9 cellular contexts compared by ENCODE assay signal in the genomic region with DNA sequence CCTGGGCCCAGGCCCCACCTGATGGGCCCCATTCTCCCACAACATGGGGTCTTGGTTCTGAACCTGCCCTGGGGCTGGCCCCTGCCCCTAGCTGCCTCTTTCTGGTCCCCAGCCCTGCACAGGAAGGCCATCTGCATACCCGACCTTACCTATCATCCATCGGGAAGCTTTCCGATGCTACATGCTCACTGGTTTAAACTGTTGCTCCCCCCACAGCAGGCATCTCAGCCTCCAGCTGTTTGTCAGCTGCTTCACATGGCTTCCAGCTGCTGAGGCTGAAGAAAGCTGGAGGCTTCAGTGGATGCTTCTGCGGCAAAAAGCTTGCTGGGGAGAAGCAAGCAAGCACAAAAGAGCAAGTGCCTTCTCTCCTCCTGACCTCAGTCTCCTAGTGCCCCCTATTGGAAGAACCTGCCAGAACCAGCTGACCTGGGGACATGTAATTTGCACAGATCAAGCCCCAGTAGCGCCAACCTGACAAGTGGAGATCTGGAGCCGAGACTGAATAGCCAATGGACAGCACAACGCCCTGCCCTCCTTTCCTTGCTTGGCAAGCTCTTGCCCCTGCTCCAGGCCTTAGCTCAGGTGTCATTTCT. TPM values are rescaled to one million over a fixed set of nuclear protein-coding genes. Genes with fewer than 3 reads are reported as not detected.
A peak's percentile ranks its signal among the peaks of the same experiment; 100 is the strongest.
DNase-seq lines count a peak whose midpoint lies in the region; ATAC-seq lines count a peak whose summit lies in the region.
"Had no signal": no experiment of that assay in that cellular context is flagged by ENCODE, and none has a peak within 500 bp of the region (broad histone marks: within the 10 kb centered on the region; RNA-seq: fewer than 3 reads in every experiment).

No MANE protein-coding gene starts in this region.

- H3K36me3 Mint-ChIP-seq in T-helper 17 cell (ENCODE audit: low read depth): peaks cover 6% of the 10 kb centered on the region
- H3K36me3 Mint-ChIP-seq in CD8-positive, alpha-beta memory T cell: no peaks in the 10 kb centered on the region

- POLR2A ChIA-PET in CD8-positive, alpha-beta memory T cell (lab: Charles Lee): no interaction called here

- peak overlapping the region; percentile 71 for H3K27ac Mint-ChIP-seq in T-helper 17 cell
- H3K27ac Mint-ChIP-seq in CD8-positive, alpha-beta memory T cell: peak overlapping the region in 2 of 8 donors; percentile 13 to 86

- peaks cover 10% of the 10 kb centered on the region for H3K27me3 Mint-ChIP-seq in T-helper 17 cell
- H3K27me3 Mint-ChIP-seq in CD8-positive, alpha-beta memory T cell: peaks cover 1 to 13% of the 10 kb centered on the region in 2 donors

- no peak overlapping the region for H3K4me3 Mint-ChIP-seq in T-helper 17 cell
- no peak overlapping the region for H3K4me3 Mint-ChIP-seq in CD8-positive, alpha-beta memory T cell

- H3K4me1 ChIP-seq in subcutaneous abdominal adipose tissue (ENCODE audit: control insufficient read depth in 5 of 5, insufficient read depth in 5 of 5, low read length in 5 of 5): peaks cover 32 to 80% (median 73%) of the 10 kb centered on the region in 5 donors
- H3K4me1 ChIP-seq in CD8-positive, alpha-beta memory T cell (ENCODE audit: insufficient read depth, low read length): peaks cover 18% of the 10 kb centered on the region
- H3K4me1 ChIP-seq: Caco-2 had no signal

- CTCF ChIA-PET in CD8-positive, alpha-beta memory T cell (lab: Charles Lee): interaction anchor here (1.1 to 6.4 kb wide), 3 partner anchors 11 to 219 kb away, joined by 4 to 55 read pairs (median 8); no protein-coding TSS in a partner anchor

- DNase-seq in NCI-H82 (lab: John Stamatoyannopoulos, UW): peak; percentile 57
- DNase-seq in NCI-H82 treated with DMSO at 0.1 percent for 48 hours (lab: John Stamatoyannopoulos, UW; ENCODE audit: unreplicated experiment): no peak
- DNase-seq in T-helper 17 cell: no peak
- no peak for DNase-seq in left cardiac atrium
- no peak for DNase-seq in CD8-positive, alpha-beta memory T cell
- no peak for DNase-seq in stimulated activated CD4-positive, alpha-beta T cell treated with anti-CD3 and anti-CD28 coated beads, Interleukin-15, amount 100 ng/mL, for 24 hours
- no peak for DNase-seq in T1000 (lab: John Stamatoyannopoulos, UW)

- H3K4me3 ChIP-seq in subcutaneous abdominal adipose tissue (ENCODE audit: low read depth in 1 of 5, low read length in 5 of 5): peak overlapping the region in 1 of 5 donors; percentile 13
- no peak overlapping the region for H3K4me3 ChIP-seq in CD8-positive, alpha-beta memory T cell (ENCODE audit: low read length)

- peaks cover 11% of the 10 kb centered on the region for H3K4me1 Mint-ChIP-seq in T-helper 17 cell
- peaks cover 18 to 32% (median 24%) of the 10 kb centered on the region in 3 donors for H3K4me1 Mint-ChIP-seq in CD8-positive, alpha-beta memory T cell

- intact Hi-C loops in left cardiac atrium (cut with DNase I): no loop called here

- H3K9me3 ChIP-seq in T-helper 17 cell (ENCODE audit: control insufficient read depth, low read length, poor library complexity, severe bottlenecking) (no peaks in the 10 kb centered on the region), subcutaneous abdominal adipose tissue (ENCODE audit: control insufficient read depth in 5 of 5, low read length in 5 of 5) (no peaks in the 10 kb centered on the region)
- no peaks in the 10 kb centered on the region for H3K9me3 ChIP-seq in CD8-positive, alpha-beta memory T cell (ENCODE audit: low read length)
- H3K9me3 ChIP-seq: Caco-2 had no signal

- no peaks in the 10 kb centered on the region for H3K9me3 Mint-ChIP-seq in CD8-positive, alpha-beta memory T cell

- no peak overlapping the region for H3K9ac ChIP-seq in subcutaneous abdominal adipose tissue (ENCODE audit: low read length in 5 of 5)

- no peak for ATAC-seq in T-helper 17 cell
- peak; percentile 4 to 19 for ATAC-seq in left cardiac atrium

- H3K36me3 ChIP-seq in subcutaneous abdominal adipose tissue (ENCODE audit: control insufficient read depth in 5 of 5, insufficient read depth in 5 of 5, low read length in 5 of 5): no peaks in the 10 kb centered on the region
- H3K36me3 ChIP-seq in CD8-positive, alpha-beta memory T cell (ENCODE audit: insufficient read depth, low read length): no peaks in the 10 kb centered on the region

- no peaks in the 10 kb centered on the region for H3K27me3 ChIP-seq in subcutaneous abdominal adipose tissue (ENCODE audit: control insufficient read depth in 5 of 5, insufficient read depth in 4 of 5, low read length in 5 of 5)
- H3K27me3 ChIP-seq in CD8-positive, alpha-beta memory T cell (ENCODE audit: insufficient read depth, low read length, poor library complexity, severe bottlenecking): no peaks in the 10 kb centered on the region

- H3K27ac ChIP-seq in subcutaneous abdominal adipose tissue (ENCODE audit: low read depth, low read length): peak overlapping the region; percentile 89
- no peak overlapping the region for H3K27ac ChIP-seq in CD8-positive, alpha-beta memory T cell (ENCODE audit: low read depth, low read length)

RNA-seq across cellular contexts. Expression of a gene that starts 24.1 kb away (rescaled TPM):
- total RNA-seq in T-helper 17 cell (10 to 100 TPM; 59.8 to 62.9 TPM), left cardiac atrium (100 to 1,000 TPM; 224 to 279 TPM)
- total RNA-seq in CD8-positive, alpha-beta memory T cell: 10 to 100 TPM; 27.4 TPM
- 3.4 TPM for polyA plus RNA-seq in CD8-positive, alpha-beta memory T cell
